In the genomic region with DNA sequence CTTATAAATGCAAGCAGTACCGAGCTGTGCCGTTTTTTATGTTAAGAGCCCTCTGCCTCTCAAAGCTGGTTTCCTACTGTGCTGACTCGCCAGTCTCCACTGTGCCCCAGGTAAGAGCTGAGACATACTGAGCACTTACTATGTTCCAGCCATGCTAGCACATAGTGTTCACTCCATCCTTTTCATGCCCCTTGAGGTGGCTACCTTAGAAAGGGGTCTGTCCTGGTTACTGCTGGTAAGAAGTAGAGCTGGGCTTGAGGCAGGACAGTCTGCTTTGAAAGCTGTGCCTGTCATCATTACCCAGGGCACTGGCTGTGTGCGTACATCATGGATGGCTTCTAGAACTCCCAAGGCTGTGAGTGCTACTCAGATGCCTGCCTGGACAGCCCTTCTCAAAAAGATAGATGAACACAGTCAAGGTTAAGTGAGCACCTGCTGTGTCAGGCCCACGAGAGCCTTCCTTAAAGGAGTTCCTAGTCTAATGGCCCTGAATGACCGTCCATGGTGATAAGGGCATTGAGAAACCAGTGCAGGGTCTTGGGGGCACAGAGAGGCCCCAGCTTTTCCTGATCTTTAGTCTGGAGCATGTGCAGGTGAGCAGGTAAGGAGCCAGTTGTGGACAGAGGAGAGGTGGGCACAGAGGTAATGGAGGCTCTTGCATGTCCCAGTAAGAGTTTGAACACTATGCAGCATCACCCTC, we compare ENCODE assay signal across 18 cellular contexts. TPM values are rescaled to one million over a fixed set of nuclear protein-coding genes. Genes with fewer than 3 reads are reported as not detected.
DNase-seq lines count a peak whose midpoint lies in the region; ATAC-seq and TF ChIP-seq lines count a peak whose summit lies in the region.
"Had no signal": no experiment of that assay in that cellular context is flagged by ENCODE, and none has a peak within 500 bp of the region (broad histone marks: within the 10 kb centered on the region; RNA-seq: fewer than 3 reads in every experiment).

No MANE protein-coding gene starts in this region.

- H3K9me3 Mint-ChIP-seq in central memory CD8-positive, alpha-beta T cell = no peaks in the 10 kb centered on the region

- H3K36me3 ChIP-seq in A673 (ENCODE audit: insufficient read depth, low read length, poor library complexity, severe bottlenecking) (no peaks in the 10 kb centered on the region), mesenchymal stem cell (ENCODE audit: control insufficient read depth in 1 of 2, insufficient read depth in 2 of 2, low read depth in 1 of 2, low read length in 2 of 2) (no peaks in the 10 kb centered on the region)
- H3K36me3 ChIP-seq: heart right ventricle, right atrium auricular region, SJSA1, tibial nerve had no signal

- ATAC-seq in central memory CD8-positive, alpha-beta T cell (replicated peaks; ENCODE audit: extremely low read depth, poor library complexity, severe bottlenecking) = no peak
- ATAC-seq in HG02840 (IDR thresholded peaks at IDR 0.05; ENCODE audit: low FRiP score, unreplicated experiment) (no peak), HG02678 (IDR thresholded peaks at IDR 0.05; ENCODE audit: unreplicated experiment) (no peak), GM18502 (IDR thresholded peaks at IDR 0.05; ENCODE audit: poor library complexity, unreplicated experiment) (no peak)
- ATAC-seq: left colon had no signal

- no peak overlapping the region for H4K91ac ChIP-seq in mesenchymal stem cell (ENCODE audit: low read length)

- H2BK12ac ChIP-seq in mesenchymal stem cell (ENCODE audit: low read length in 2 of 2) = no peak overlapping the region

- peak overlapping the region; percentile 62 for H3K4me3 ChIP-seq in A673 (ENCODE audit: low read depth, low read length, poor library complexity, severe bottlenecking)
- H3K4me3 ChIP-seq in mesenchymal stem cell (ENCODE audit: insufficient read depth in 1 of 2, low read depth in 1 of 2, low read length in 2 of 2) = peak overlapping the region in 1 of 2 experiments; percentile 92
- H3K4me3 ChIP-seq: SJSA1 had no signal

- H3K9me3 ChIP-seq in A673 (ENCODE audit: low read depth, low read length, poor library complexity, severe bottlenecking) = no peaks in the 10 kb centered on the region
- no peaks in the 10 kb centered on the region for H3K9me3 ChIP-seq in mesenchymal stem cell (ENCODE audit: control insufficient read depth, low read length)
- H3K9me3 ChIP-seq: heart right ventricle, right atrium auricular region, SJSA1, tibial nerve had no signal

- no peak overlapping the region for H3K23ac ChIP-seq in mesenchymal stem cell (ENCODE audit: low read length in 2 of 2)

- peaks cover 13% of the 10 kb centered on the region for H3K4me1 Mint-ChIP-seq in central memory CD8-positive, alpha-beta T cell

- H2AK5ac ChIP-seq in mesenchymal stem cell (ENCODE audit: low read length, severe bottlenecking) = no peak overlapping the region

- peaks cover 18% of the 10 kb centered on the region for H3K79me1 ChIP-seq in mesenchymal stem cell (replicated peaks; ENCODE audit: low read length, poor library complexity, severe bottlenecking)

- no peak overlapping the region for H3K27ac ChIP-seq in A673 (ENCODE audit: low read depth, low read length, poor library complexity, severe bottlenecking)
- H3K27ac ChIP-seq in mesenchymal stem cell (ENCODE audit: low read length, poor library complexity, severe bottlenecking) = no peak overlapping the region
- H3K27ac ChIP-seq: heart right ventricle, right atrium auricular region, SJSA1, tibial nerve had no signal

- H3K4me1 ChIP-seq in A673 (ENCODE audit: insufficient read depth, low read length, poor library complexity, severe bottlenecking) (peaks cover 5% of the 10 kb centered on the region), mesenchymal stem cell (ENCODE audit: control insufficient read depth, insufficient read depth, low read depth, low read length) (peaks cover 27% of the 10 kb centered on the region)

- no peak overlapping the region for H3K4ac ChIP-seq in mesenchymal stem cell (ENCODE audit: low read depth in 1 of 2, low read length in 2 of 2)

- H3K4me2 ChIP-seq in mesenchymal stem cell (ENCODE audit: low read length, poor library complexity, severe bottlenecking) = peak overlapping the region; percentile 98

- H2AFZ ChIP-seq in mesenchymal stem cell (ENCODE audit: low read depth, low read length) = no peak overlapping the region

- no peak overlapping the region for H3K27ac Mint-ChIP-seq in central memory CD8-positive, alpha-beta T cell (ENCODE audit: low read depth)

- no peak overlapping the region for H3K18ac ChIP-seq in mesenchymal stem cell (ENCODE audit: low read depth in 1 of 2, low read length in 2 of 2)

- H3K27me3 Mint-ChIP-seq in central memory CD8-positive, alpha-beta T cell = peaks cover 91% of the 10 kb centered on the region

- H2BK15ac ChIP-seq in mesenchymal stem cell (ENCODE audit: low read depth, poor library complexity, severe bottlenecking) = no peak overlapping the region

- H2BK5ac ChIP-seq in mesenchymal stem cell (ENCODE audit: low read depth, low read length, poor library complexity, severe bottlenecking) = no peak overlapping the region

- peak overlapping the region; percentile 91 for H3K9ac ChIP-seq in mesenchymal stem cell (ENCODE audit: low read length)

- DNase-seq in A673 (ENCODE audit: low spot score) (no peak), HEK293T (ENCODE audit: extremely low spot score) (peak; percentile 3), mesenchymal stem cell (peak; percentile 21), activated T-cell treated with anti-CD3 and anti-CD28 coated beads for 4 hours (no peak)
- no peak for DNase-seq in central memory CD8-positive, alpha-beta T cell (ENCODE audit: low spot score in 2 of 2)
- DNase-seq: activated CD4-positive, alpha-beta T cell treated with anti-CD3 and anti-CD28 coated beads, Interleukin-2, amount 50 U/mL, for 4 hours; activated T-cell treated with anti-CD3 and anti-CD28 coated beads, Interleukin-2, amount 50 U/mL, for 48 hours; amniotic stem cell; heart right ventricle; left colon; MV-4-11; stimulated activated CD4-positive, alpha-beta T cell treated with anti-CD3 and anti-CD28 coated beads, Interleukin-2, amount 100 ng/mL, for 48 hours had no signal

- no peak overlapping the region for H2BK120ac ChIP-seq in mesenchymal stem cell (ENCODE audit: low read depth, low read length)

- peak overlapping the region; percentile 74 for H3K4me3 Mint-ChIP-seq in central memory CD8-positive, alpha-beta T cell

- POLR2A ChIA-PET in A673 (lab: Charles Lee; ENCODE audit: low non-redundant PET) = no interaction called here
- POLR2A ChIA-PET in HEK293T (lab: Yijun Ruan, JAX) = no interaction called here

- WGBS in mesenchymal stem cell = 75% methylated on average over 6 of the region's 6 CpGs

- no peak for TF ChIP-seq CTCF in A673 (conservative IDR thresholded peaks at IDR 0.05; ENCODE audit: low read depth, low read length)

- H3K27me3 ChIP-seq in A673 (replicated peaks; ENCODE audit: insufficient read depth, low read depth, low read length, poor library complexity) (peaks cover 5% of the 10 kb centered on the region), mesenchymal stem cell (ENCODE audit: control insufficient read depth in 1 of 2, insufficient read depth in 1 of 2, low read length in 2 of 2) (no peaks in the 10 kb centered on the region)
- H3K27me3 ChIP-seq: tibial nerve had no signal

- CTCF ChIA-PET in A673 (lab: Charles Lee) (no interaction called here), HEK293T (lab: Yijun Ruan, JAX) (no interaction called here)

- H3K14ac ChIP-seq in mesenchymal stem cell (ENCODE audit: low read length in 2 of 2) = no peak overlapping the region

- no peak overlapping the region for H4K8ac ChIP-seq in mesenchymal stem cell (ENCODE audit: low read length)

- no TSS peak for BruUV-seq in A673 (replicated peaks; lab: Mats Ljungman, UMichigan)

- H3K36me3 Mint-ChIP-seq in central memory CD8-positive, alpha-beta T cell (ENCODE audit: insufficient read depth) = peaks cover 2% of the 10 kb centered on the region

- intact Hi-C loops in A673 (cut with micrococcal nuclease; ENCODE audit: unreplicated experiment) = loop anchor here (5.0 to 10.0 kb wide), 4 partner anchors 89 to 924 kb away; no protein-coding TSS in a partner anchor

TF ChIP-seq in HEK293T, 16 proteins besides CTCF, POLR2A, EP300 and RAD21:
- TF ChIP-seq BHLHE40 (IDR thresholded peaks at IDR 0.05; ENCODE audit: borderline replicate concordance) (no peak), NFRKB (IDR thresholded peaks at IDR 0.05) (no peak), FOXM1 (IDR thresholded peaks at IDR 0.05; ENCODE audit: borderline replicate concordance) (no peak), SP1 (IDR thresholded peaks at IDR 0.05) (no peak), TARDBP (IDR thresholded peaks at IDR 0.05) (no peak), SUZ12 (IDR thresholded peaks at IDR 0.05) (no peak), HDGF (IDR thresholded peaks at IDR 0.05; ENCODE audit: borderline replicate concordance) (no peak), ZNF384 (IDR thresholded peaks at IDR 0.05) (no peak), ELF4 (IDR thresholded peaks at IDR 0.05) (no peak), CTBP1 (IDR thresholded peaks at IDR 0.05; ENCODE audit: borderline replicate concordance) (no peak), FOXK2 (IDR thresholded peaks at IDR 0.05) (no peak), L3MBTL2 (conservative IDR thresholded peaks at IDR 0.05) (no peak)
TF ChIP-seq in HEK293T: peak in this region for 0.

RNA-seq across cellular contexts. Expression of gene STK32B, which starts 1.6 kb away (rescaled TPM):
- total RNA-seq in A673 (2021) = 14.2 and 15.1 TPM in 2 replicates
- polyA plus RNA-seq in mesenchymal stem cell (2013, experiment 1 of 2) = 4.7 TPM
- polyA plus RNA-seq in mesenchymal stem cell (2013, experiment 2 of 2) = 4.8 TPM

RNA-seq across cellular contexts. Expression of gene CYTL1, which starts 33.6 kb away (rescaled TPM):
- total RNA-seq in A673 (2021) = 7.5 and 9.1 TPM in 2 replicates
- 36.4 TPM for polyA plus RNA-seq in mesenchymal stem cell (2013, experiment 1 of 2)
- 39.7 TPM for polyA plus RNA-seq in mesenchymal stem cell (2013, experiment 2 of 2)
- total RNA-seq: right atrium auricular region had no signal

Comparison
In these comparisons a context has a peak if more than half of its experiments do, and no peak if none do; other contexts are left out.
1. DNase-seq: peak in HEK293T (single experiment) and mesenchymal stem cell (single experiment); none in A673 (single experiment), central memory CD8-positive, alpha-beta T cell (0 of 2) and activated T-cell treated with anti-CD3 and anti-CD28 coated beads for 4 hours (single experiment).